ENCODE assay signal across 23 cellular contexts in genomic region chr5:125290935-125291334, GRCh38.
DNase-seq lines count a peak whose midpoint lies in the region; ATAC-seq and TF ChIP-seq lines count a peak whose summit lies in the region.
"Had no signal": no experiment of that assay in that cellular context is flagged by ENCODE, and none has a peak within 500 bp of the region (broad histone marks: within the 10 kb centered on the region; RNA-seq: fewer than 3 reads in every experiment).

No MANE protein-coding gene starts in this region.

- no TSS peak for BruUV-seq in Panc1 (replicated peaks; lab: Mats Ljungman, UMichigan)

- TF ChIP-seq POLR2A in tibial nerve (IDR thresholded peaks at IDR 0.05) = no peak

- H3K4me1 Mint-ChIP-seq in GM23338 = peaks cover 22% of the 10 kb centered on the region; the same call in 2 of the 3 replicates
- peaks cover 44% of the 10 kb centered on the region for H3K4me1 Mint-ChIP-seq in osteocyte (ENCODE audit: unreplicated experiment)
- H3K4me1 Mint-ChIP-seq: CD14-positive monocyte; CD4-positive, alpha-beta memory T cell had no signal

- H3K4me3 ChIP-seq in GM23338 = no peak overlapping the region
- no peak overlapping the region for H3K4me3 ChIP-seq in Panc1 (ENCODE audit: low read depth in 2 of 2, low read length in 2 of 2)
- H3K4me3 ChIP-seq in tibial nerve = no peak overlapping the region
- H3K4me3 ChIP-seq: A549; BLaER1 treated with 17β-estradiol and CSF1 and Interleukin-3, amounts not matched to agents 10 nM and 100 nM; GM23248; HAP-1 had no signal

- no peaks in the 10 kb centered on the region for H4K20me1 ChIP-seq in GM23338 (replicated peaks; ENCODE audit: insufficient read depth)
- H4K20me1 ChIP-seq: BLaER1 treated with 17β-estradiol and CSF1 and Interleukin-3, amounts not matched to agents 10 nM and 100 nM had no signal

- H3K4me2 ChIP-seq in GM23338 = no peak overlapping the region
- H3K4me2 ChIP-seq: A549; BLaER1 treated with 17β-estradiol and CSF1 and Interleukin-3, amounts not matched to agents 10 nM and 100 nM had no signal

- in situ Hi-C loops in Panc1 (cut with HindIII; ENCODE audit: low pct_unique_long_range_greater_than_20kb, low sequenced_read_pairs) = no loop called here

- H3K36me3 Mint-ChIP-seq in GM23338 (ENCODE audit: low read depth) (no peaks in the 10 kb centered on the region), osteocyte (ENCODE audit: unreplicated experiment) (no peaks in the 10 kb centered on the region)
- H3K36me3 Mint-ChIP-seq: CD14-positive monocyte; CD4-positive, alpha-beta memory T cell had no signal

- ATAC-seq in GM23338 (no peak), Panc1 (no peak), GM19455 (IDR thresholded peaks at IDR 0.05; ENCODE audit: unreplicated experiment) (no peak)
- ATAC-seq: A549 had no signal

- H3K4me1 ChIP-seq in GM23338 (ENCODE audit: insufficient read depth) (no peaks in the 10 kb centered on the region), Panc1 (ENCODE audit: control insufficient read depth, insufficient read depth, low read length) (no peaks in the 10 kb centered on the region), tibial nerve (no peaks in the 10 kb centered on the region)
- H3K4me1 ChIP-seq: BLaER1 treated with 17β-estradiol and CSF1 and Interleukin-3, amounts not matched to agents 10 nM and 100 nM had no signal

- H3K79me2 ChIP-seq in GM23338 (replicated peaks; ENCODE audit: insufficient read depth) = no peaks in the 10 kb centered on the region

- peak overlapping the region; percentile 64; the same call in 1 of the 2 replicates for H2AFZ ChIP-seq in GM23338
- H2AFZ ChIP-seq: GM23248 had no signal

- no peaks in the 10 kb centered on the region for H3K27me3 Mint-ChIP-seq in GM23338 (ENCODE audit: insufficient read depth, low read depth, poor library complexity)
- no peaks in the 10 kb centered on the region for H3K27me3 Mint-ChIP-seq in osteocyte (ENCODE audit: unreplicated experiment)
- H3K27me3 Mint-ChIP-seq: CD4-positive, alpha-beta memory T cell had no signal

- intact Hi-C loops in Panc1 (cut with micrococcal nuclease; ENCODE audit: unreplicated experiment) = no loop called here

- H3K4me3 Mint-ChIP-seq in GM23338 (no peak overlapping the region), osteocyte (ENCODE audit: unreplicated experiment) (no peak overlapping the region)
- H3K4me3 Mint-ChIP-seq: CD14-positive monocyte; CD4-positive, alpha-beta memory T cell; HFFc6 had no signal

- H3K36me3 ChIP-seq in GM23338 (ENCODE audit: insufficient read depth) (no peaks in the 10 kb centered on the region), Panc1 (ENCODE audit: control insufficient read depth, insufficient read depth, low read length) (no peaks in the 10 kb centered on the region), tibial nerve (no peaks in the 10 kb centered on the region)
- H3K36me3 ChIP-seq: BE2C; BLaER1 treated with 17β-estradiol and CSF1 and Interleukin-3, amounts not matched to agents 10 nM and 100 nM; HAP-1 had no signal

- TF ChIP-seq CTCF in GM23338 (conservative IDR thresholded peaks at IDR 0.05; ENCODE audit: low read depth in 2 of 2) (no peak), Panc1 (IDR thresholded peaks at IDR 0.05) (no peak), osteocyte (IDR thresholded peaks at IDR 0.05) (no peak), tibial nerve (IDR thresholded peaks at IDR 0.05) (no peak)

- H3F3A ChIP-seq in GM23338 (replicated peaks; ENCODE audit: low read depth) = no peaks in the 10 kb centered on the region

- H3K9me3 Mint-ChIP-seq in GM23338 (no peaks in the 10 kb centered on the region), osteocyte (ENCODE audit: unreplicated experiment) (no peaks in the 10 kb centered on the region)
- H3K9me3 Mint-ChIP-seq: HFFc6 had no signal

- H3K27ac Mint-ChIP-seq in GM23338 (no peak overlapping the region), osteocyte (ENCODE audit: unreplicated experiment) (peak overlapping the region; percentile 47)
- H3K27ac Mint-ChIP-seq: CD14-positive monocyte, HFFc6 had no signal

- TF ChIP-seq EP300 in tibial nerve (IDR thresholded peaks at IDR 0.05) = no peak

- WGBS in tibial nerve, 2 donors = 90 to 91% methylated on average over 5 of the region's 5 CpGs

- H3K27ac ChIP-seq in GM23338 (ENCODE audit: low read depth) (no peak overlapping the region), Panc1 (ENCODE audit: low read length) (peak overlapping the region; percentile 46; the same call in 1 of the 2 replicates), tibial nerve (no peak overlapping the region)
- H3K27ac ChIP-seq: A549; BLaER1 treated with 17β-estradiol and CSF1 and Interleukin-3, amounts not matched to agents 10 nM and 100 nM; GM23248 had no signal

- H3K27me3 ChIP-seq in GM23338 (ENCODE audit: insufficient read depth) (no peaks in the 10 kb centered on the region), Panc1 (ENCODE audit: control insufficient read depth, insufficient read depth, low read length) (no peaks in the 10 kb centered on the region), tibial nerve (no peaks in the 10 kb centered on the region)
- H3K27me3 ChIP-seq: BE2C; BLaER1 treated with 17β-estradiol and CSF1 and Interleukin-3, amounts not matched to agents 10 nM and 100 nM had no signal

- POLR2A ChIA-PET in Panc1 (lab: Charles Lee) = no interaction called here

- CTCF ChIA-PET in Panc1 (lab: Charles Lee) = no interaction called here

- DNase-seq in GM23338 (ENCODE audit: low spot score) = no peak
- no peak for DNase-seq in Panc1 (ENCODE audit: low read depth, low spot score)
- DNase-seq in islet precursor cell = peak; percentile 50
- no peak for DNase-seq in osteocyte (ENCODE audit: extremely low spot score, unreplicated experiment)
- no peak for DNase-seq in tibial nerve (ENCODE audit: low spot score in 2 of 2)
- no peak for DNase-seq in midbrain (lab: John Stamatoyannopoulos, UW)
- DNase-seq: 8988T; ACHN; AML-193; BE2C; Calu3; CD4-positive, alpha-beta memory T cell; COR-L47; DMS53; DMS79 treated with DMSO at 0.1 percent for 48 hours; GF-D8; GM23248; HFFc6 had no signal

- H3K9me2 ChIP-seq in GM23338 (ENCODE audit: insufficient read depth) = peaks cover 7% of the 10 kb centered on the region; the same call in 1 of the 2 replicates

- no peaks in the 10 kb centered on the region for H3K9me3 ChIP-seq in Panc1 (ENCODE audit: control insufficient read depth, insufficient read depth, low read depth, low read length)
- no peaks in the 10 kb centered on the region for H3K9me3 ChIP-seq in tibial nerve
- H3K9me3 ChIP-seq: A549; BE2C; BLaER1 treated with 17β-estradiol and CSF1 and Interleukin-3, amounts not matched to agents 10 nM and 100 nM; HAP-1 had no signal

TF ChIP-seq in GM23338, 12 proteins besides CTCF, POLR2A, EP300 and RAD21 (continues in another document):
- no peak for TF ChIP-seq EZH2 (IDR thresholded peaks at IDR 0.05; ENCODE audit: low read depth, unreplicated experiment)
- TF ChIP-seq NANOG (IDR thresholded peaks at IDR 0.05; ENCODE audit: borderline replicate concordance) = no peak
- no peak for TF ChIP-seq STAT1 (IDR thresholded peaks at IDR 0.05; ENCODE audit: unreplicated experiment)
- TF ChIP-seq JUNB (IDR thresholded peaks at IDR 0.05; ENCODE audit: unreplicated experiment) = no peak
- no peak for TF ChIP-seq ZNF331 (CRISPR knock-in tag; IDR thresholded peaks at IDR 0.05; ENCODE audit: low read depth)
- no peak for TF ChIP-seq REST (IDR thresholded peaks at IDR 0.05; ENCODE audit: unreplicated experiment)
- no peak for TF ChIP-seq ETS1 (IDR thresholded peaks at IDR 0.05)
- no peak for TF ChIP-seq POLR2AphosphoS5 (IDR thresholded peaks at IDR 0.05; ENCODE audit: low read depth)
- no peak for TF ChIP-seq ZNF114 (CRISPR knock-in tag; IDR thresholded peaks at IDR 0.05)
- no peak for TF ChIP-seq EZH2phosphoT487 (IDR thresholded peaks at IDR 0.05; ENCODE audit: unreplicated experiment)
